ENCODE assay signal across 1 cellular context in genomic region chr9:113911850-113912249, GRCh38.
TF ChIP-seq lines count a peak whose summit lies in the region.

No MANE protein-coding gene starts in this region.

TF ChIP-seq in HCT116, 20 proteins besides CTCF, POLR2A, EP300 and RAD21:
- no peak for TF ChIP-seq MAX (IDR thresholded peaks at IDR 0.05)
- TF ChIP-seq ELF1 (IDR thresholded peaks at IDR 0.05; ENCODE audit: borderline replicate concordance, low read depth): no peak
- no peak for TF ChIP-seq FOSL1 (IDR thresholded peaks at IDR 0.05; ENCODE audit: low read depth)
- TF ChIP-seq, protein P1, sequence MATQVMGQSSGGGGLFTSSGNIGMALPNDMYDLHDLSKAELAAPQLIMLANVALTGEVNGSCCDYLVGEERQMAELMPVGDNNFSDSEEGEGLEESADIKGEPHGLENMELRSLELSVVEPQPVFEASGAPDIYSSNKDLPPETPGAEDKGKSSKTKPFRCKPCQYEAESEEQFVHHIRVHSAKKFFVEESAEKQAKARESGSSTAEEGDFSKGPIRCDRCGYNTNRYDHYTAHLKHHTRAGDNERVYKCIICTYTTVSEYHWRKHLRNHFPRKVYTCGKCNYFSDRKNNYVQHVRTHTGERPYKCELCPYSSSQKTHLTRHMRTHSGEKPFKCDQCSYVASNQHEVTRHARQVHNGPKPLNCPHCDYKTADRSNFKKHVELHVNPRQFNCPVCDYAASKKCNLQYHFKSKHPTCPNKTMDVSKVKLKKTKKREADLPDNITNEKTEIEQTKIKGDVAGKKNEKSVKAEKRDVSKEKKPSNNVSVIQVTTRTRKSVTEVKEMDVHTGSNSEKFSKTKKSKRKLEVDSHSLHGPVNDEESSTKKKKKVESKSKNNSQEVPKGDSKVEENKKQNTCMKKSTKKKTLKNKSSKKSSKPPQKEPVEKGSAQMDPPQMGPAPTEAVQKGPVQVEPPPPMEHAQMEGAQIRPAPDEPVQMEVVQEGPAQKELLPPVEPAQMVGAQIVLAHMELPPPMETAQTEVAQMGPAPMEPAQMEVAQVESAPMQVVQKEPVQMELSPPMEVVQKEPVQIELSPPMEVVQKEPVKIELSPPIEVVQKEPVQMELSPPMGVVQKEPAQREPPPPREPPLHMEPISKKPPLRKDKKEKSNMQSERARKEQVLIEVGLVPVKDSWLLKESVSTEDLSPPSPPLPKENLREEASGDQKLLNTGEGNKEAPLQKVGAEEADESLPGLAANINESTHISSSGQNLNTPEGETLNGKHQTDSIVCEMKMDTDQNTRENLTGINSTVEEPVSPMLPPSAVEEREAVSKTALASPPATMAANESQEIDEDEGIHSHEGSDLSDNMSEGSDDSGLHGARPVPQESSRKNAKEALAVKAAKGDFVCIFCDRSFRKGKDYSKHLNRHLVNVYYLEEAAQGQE (IDR thresholded peaks at IDR 0.05; ENCODE audit: low read depth): no peak
- TF ChIP-seq JUND (IDR thresholded peaks at IDR 0.05): no peak
- no peak for TF ChIP-seq EGR1 (IDR thresholded peaks at IDR 0.05; ENCODE audit: low read depth)
- no peak for TF ChIP-seq ZNF274 (IDR thresholded peaks at IDR 0.05; ENCODE audit: low read depth, low read length)
- no peak for TF ChIP-seq EZH2phosphoT487 (IDR thresholded peaks at IDR 0.05; ENCODE audit: borderline replicate concordance)
- no peak for TF ChIP-seq SP1 (IDR thresholded peaks at IDR 0.05; ENCODE audit: low read depth)
- no peak for TF ChIP-seq SIN3A (IDR thresholded peaks at IDR 0.05; ENCODE audit: low read depth)
- no peak for TF ChIP-seq YY1 (IDR thresholded peaks at IDR 0.05; ENCODE audit: extremely low read depth, insufficient replicate concordance, low read depth, low read length)
- TF ChIP-seq EZH2 (IDR thresholded peaks at IDR 0.05): no peak
